In the genomic region with DNA sequence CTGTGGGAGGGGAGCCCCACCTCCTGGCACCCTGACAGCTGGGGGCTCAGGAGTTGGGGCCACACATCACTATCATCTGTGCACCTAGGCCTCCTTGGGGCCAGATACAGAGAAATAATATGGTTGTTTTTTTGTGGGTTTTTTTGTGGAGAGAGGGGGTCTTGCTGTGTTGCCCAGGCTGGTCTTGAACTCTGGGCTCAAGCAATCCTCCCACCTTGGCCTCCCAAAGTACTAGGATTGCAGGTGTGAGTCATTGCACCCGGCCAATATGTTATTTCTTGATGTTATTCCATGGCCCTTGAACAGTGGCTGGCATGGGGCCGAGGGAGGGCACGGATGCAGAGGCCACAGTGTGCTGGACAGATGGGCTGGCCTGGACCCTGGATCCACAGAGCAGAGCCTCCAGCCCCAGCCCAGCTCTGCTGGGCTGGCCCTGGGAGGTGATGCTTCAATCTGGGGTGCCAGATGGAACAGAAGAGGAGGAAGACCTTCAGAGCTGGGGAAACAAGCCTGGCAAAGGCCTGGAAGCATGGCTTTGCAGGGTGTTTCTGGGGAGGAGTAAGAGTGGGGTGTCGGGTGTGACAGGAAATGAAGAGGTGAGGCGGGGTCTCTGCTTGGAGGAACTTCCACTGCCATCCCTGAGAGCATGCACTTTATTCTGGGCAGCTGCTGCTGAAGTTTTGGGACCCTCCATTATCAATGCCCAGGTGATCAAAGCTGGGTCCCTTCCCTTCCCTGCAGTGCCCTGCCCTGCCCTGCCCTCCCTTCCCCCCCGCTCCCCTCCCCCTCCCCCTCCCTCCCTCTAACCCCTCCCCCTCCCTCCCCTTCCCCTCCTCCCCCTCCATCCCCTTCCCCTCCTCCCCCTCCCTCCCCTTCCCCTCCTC, we compare ENCODE assay signal across 18 cellular contexts. TPM values are rescaled to one million over a fixed set of nuclear protein-coding genes. Genes with fewer than 3 reads are reported as not detected.
A peak's percentile ranks its signal among the peaks of the same experiment; 100 is the strongest.
DNase-seq lines count a peak whose midpoint lies in the region; ATAC-seq and TF ChIP-seq lines count a peak whose summit lies in the region.
"Had no signal": no experiment of that assay in that cellular context is flagged by ENCODE, and none has a peak within 500 bp of the region (broad histone marks: within the 10 kb centered on the region; RNA-seq: fewer than 3 reads in every experiment).

No MANE protein-coding gene starts in this region.

- H3K27me3 ChIP-seq in SK-N-SH (ENCODE audit: insufficient read depth) (no peaks in the 10 kb centered on the region), ectodermal cell (ENCODE audit: control insufficient read depth, insufficient read depth, low read length, poor library complexity, severe bottlenecking) (peaks cover 11% of the 10 kb centered on the region), parathyroid adenoma (ENCODE audit: control insufficient read depth, insufficient read depth, low read length) (no peaks in the 10 kb centered on the region), A673 (replicated peaks; ENCODE audit: insufficient read depth, low read depth, low read length, poor library complexity) (no peaks in the 10 kb centered on the region)
- H3K27me3 ChIP-seq: BE2C had no signal

- H3K4me2 ChIP-seq in SK-N-SH (no peak overlapping the region), parathyroid adenoma (ENCODE audit: low read length) (no peak overlapping the region)

- H3K9me3 ChIP-seq in SK-N-SH (no peaks in the 10 kb centered on the region), ectodermal cell (ENCODE audit: control insufficient read depth, low read length) (no peaks in the 10 kb centered on the region), parathyroid adenoma (ENCODE audit: control insufficient read depth, low read length) (no peaks in the 10 kb centered on the region), A673 (ENCODE audit: low read depth, low read length, poor library complexity, severe bottlenecking) (no peaks in the 10 kb centered on the region)
- H3K9me3 ChIP-seq: BE2C, HAP-1 had no signal

- no TSS peak for BruUV-seq in A673 (replicated peaks; lab: Mats Ljungman, UMichigan)

- no peak for TF ChIP-seq RAD21 in SK-N-SH (IDR thresholded peaks at IDR 0.05; ENCODE audit: low read length)

- no peaks in the 10 kb centered on the region for H3K9me2 ChIP-seq in SK-N-SH

- H3K36me3 ChIP-seq in SK-N-SH (replicated peaks in 1 of 2; ENCODE audit: control insufficient read depth in 1 of 2, insufficient read depth in 2 of 2, low read length in 1 of 2), result no peaks in the 10 kb centered on the region
- no peaks in the 10 kb centered on the region for H3K36me3 ChIP-seq in ectodermal cell (ENCODE audit: control insufficient read depth, insufficient read depth, low read length)
- no peaks in the 10 kb centered on the region for H3K36me3 ChIP-seq in parathyroid adenoma (ENCODE audit: control insufficient read depth, insufficient read depth, low read length)
- no peaks in the 10 kb centered on the region for H3K36me3 ChIP-seq in A673 (ENCODE audit: insufficient read depth, low read length, poor library complexity, severe bottlenecking)
- H3K36me3 ChIP-seq: BE2C, HAP-1 had no signal

- H3K27ac ChIP-seq in SK-N-SH (ENCODE audit: low read depth in 2 of 2, low read length in 1 of 2) (no peak overlapping the region; a peak in 1 of 4 replicates), ectodermal cell (ENCODE audit: insufficient read depth, low read depth, low read length, poor library complexity, severe bottlenecking) (peak overlapping the region; percentile 62), parathyroid adenoma (no peak overlapping the region), A673 (ENCODE audit: low read depth, low read length, poor library complexity, severe bottlenecking) (no peak overlapping the region)
- H3K27ac ChIP-seq: HL-60 had no signal

- H3K9ac ChIP-seq in SK-N-SH, result no peak overlapping the region
- H3K9ac ChIP-seq in parathyroid adenoma, result no peak overlapping the region

- CTCF ChIA-PET in SK-N-SH (lab: Yijun Ruan, JAX) (interaction anchor here (0.5 to 1.5 kb wide), 6 partner anchors 22 to 106 kb away, joined by 3 to 8 read pairs (median 5); no protein-coding TSS in a partner anchor), A673 (lab: Charles Lee) (no interaction called here)

- no peak overlapping the region for H3K4me3 ChIP-seq in SK-N-SH (ENCODE audit: low read depth in 2 of 2, low read length in 1 of 2)
- H3K4me3 ChIP-seq in ectodermal cell (ENCODE audit: insufficient read depth, low read depth, low read length), result no peak overlapping the region
- H3K4me3 ChIP-seq in parathyroid adenoma (ENCODE audit: low read depth, low read length), result no peak overlapping the region
- H3K4me3 ChIP-seq in A673 (ENCODE audit: low read depth, low read length, poor library complexity, severe bottlenecking), result no peak overlapping the region
- H3K4me3 ChIP-seq: lung had no signal

- H3K4me1 ChIP-seq in SK-N-SH (ENCODE audit: control insufficient read depth in 1 of 2, insufficient read depth in 2 of 2, low read depth in 1 of 2, low read length in 1 of 2), result peaks cover 0 to 15% of the 10 kb centered on the region in 2 experiments; a peak in 2 of 4 replicates
- peaks cover 16% of the 10 kb centered on the region for H3K4me1 ChIP-seq in ectodermal cell (ENCODE audit: control insufficient read depth, insufficient read depth, low read length)
- H3K4me1 ChIP-seq in parathyroid adenoma, result peaks cover 6% of the 10 kb centered on the region
- no peaks in the 10 kb centered on the region for H3K4me1 ChIP-seq in A673 (ENCODE audit: insufficient read depth, low read length, poor library complexity, severe bottlenecking)

- intact Hi-C loops in A673 (cut with micrococcal nuclease; ENCODE audit: unreplicated experiment), result no loop called here

- no peak for TF ChIP-seq EP300 in SK-N-SH (IDR thresholded peaks at IDR 0.05; ENCODE audit: borderline replicate concordance in 1 of 2, low read depth in 1 of 2, low read length in 1 of 2)

- POLR2A ChIA-PET in SK-N-SH (lab: Yijun Ruan, JAX) (interaction anchor here (0.5 to 1.0 kb wide), 2 partner anchors 12 to 149 kb away, joined by 3 read pairs; no protein-coding TSS in a partner anchor), A673 (lab: Charles Lee; ENCODE audit: low non-redundant PET) (no interaction called here)

- H3F3A ChIP-seq in SK-N-SH (replicated peaks; ENCODE audit: insufficient read depth), result no peaks in the 10 kb centered on the region

- no peak overlapping the region for H2AFZ ChIP-seq in SK-N-SH (ENCODE audit: low read depth)
- peak overlapping the region; percentile 41 for H2AFZ ChIP-seq in parathyroid adenoma

- H3K79me2 ChIP-seq in SK-N-SH (ENCODE audit: insufficient read depth), result no peaks in the 10 kb centered on the region
- no peaks in the 10 kb centered on the region for H3K79me2 ChIP-seq in parathyroid adenoma

- 85% methylated on average over 5 of the region's 6 CpGs for WGBS in SK-N-SH (ENCODE audit: low lambda C conversion rate)
- 91% methylated on average over 5 of the region's 6 CpGs for WGBS in ectodermal cell, 2 experiments

- no peak for TF ChIP-seq CTCF in SK-N-SH (IDR thresholded peaks at IDR 0.05)
- no peak for TF ChIP-seq CTCF in parathyroid adenoma (IDR thresholded peaks at IDR 0.05)
- TF ChIP-seq CTCF in A673 (conservative IDR thresholded peaks at IDR 0.05; ENCODE audit: low read depth, low read length), result no peak

- H4K20me1 ChIP-seq in SK-N-SH (ENCODE audit: insufficient read depth), result no peaks in the 10 kb centered on the region

- DNase-seq in SK-N-SH, result no peak
- peak; percentile 50 for DNase-seq in M059J (ENCODE audit: low read depth)
- DNase-seq in A673 (ENCODE audit: low spot score), result no peak
- DNase-seq: activated CD4-positive, alpha-beta memory T cell treated with anti-CD3 and anti-CD28 coated beads for 36 hours; activated CD4-positive, CD25-positive, alpha-beta regulatory T cell; activated naive CD8-positive, alpha-beta T cell treated with anti-CD3 and anti-CD28 coated beads, Interleukin-2, amount 10 ng/mL, durations not matched to agents 7 days and 5 days; EL; kidney glomerular epithelial cell; NCI-H526 treated with DMSO at 0.1 percent for 48 hours had no signal

- peak; percentile 6; the same call in 1 of the 3 replicates for ATAC-seq in SK-N-SH treated with all-trans-retinoic acid at 6 μM for 48 hours
- no peak for ATAC-seq in HG02884 (IDR thresholded peaks at IDR 0.05; ENCODE audit: unreplicated experiment)
- ATAC-seq in HG03354 (IDR thresholded peaks at IDR 0.05; ENCODE audit: poor library complexity, severe bottlenecking, unreplicated experiment), result no peak

TF ChIP-seq in SK-N-SH treated with all-trans-retinoic acid at 6 μM for 48 hours, 23 proteins besides CTCF, POLR2A, EP300 and RAD21 (continues in another document):
- TF ChIP-seq CSRNP3 (CRISPR knock-in tag; IDR thresholded peaks at IDR 0.05), result no peak

TF ChIP-seq in SK-N-SH, 30 proteins besides CTCF, POLR2A, EP300 and RAD21:
- TF ChIP-seq EZH2phosphoT487 (IDR thresholded peaks at IDR 0.05; ENCODE audit: borderline replicate concordance, low read depth) (no peak), MXI1 (IDR thresholded peaks at IDR 0.05; ENCODE audit: low read depth, low read length) (no peak), NRF1 (IDR thresholded peaks at IDR 0.05; ENCODE audit: low read depth, low read length) (no peak), CHD2 (IDR thresholded peaks at IDR 0.05; ENCODE audit: low read length, partially characterized antibody) (no peak), MEF2A (IDR thresholded peaks at IDR 0.05; ENCODE audit: borderline replicate concordance, low read depth) (no peak), RFX5 (IDR thresholded peaks at IDR 0.05; ENCODE audit: low read length) (no peak), SIN3A (IDR thresholded peaks at IDR 0.05; ENCODE audit: borderline replicate concordance, low read depth, low read length) (no peak), YY1 (IDR thresholded peaks at IDR 0.05; ENCODE audit: low read depth) (no peak), ELF1 (IDR thresholded peaks at IDR 0.05) (no peak), POLR2AphosphoS5 (IDR thresholded peaks at IDR 0.05; ENCODE audit: low read depth, low read length) (no peak), TAF1 (IDR thresholded peaks at IDR 0.05; ENCODE audit: borderline replicate concordance, low read depth, low read length) (no peak), MAX (IDR thresholded peaks at IDR 0.05; ENCODE audit: low read depth) (no peak), SMC3 (IDR thresholded peaks at IDR 0.05; ENCODE audit: low read depth, low read length) (no peak), GABPA (IDR thresholded peaks at IDR 0.05; ENCODE audit: low read depth) (no peak)
TF ChIP-seq in SK-N-SH: peak in this region for 0.

RNA-seq across cellular contexts. Expression of gene FZD9, which starts 3.7 kb away (rescaled TPM):
- 1.4 and 1.8 TPM in 2 replicates for polyA plus RNA-seq in SK-N-SH (2012; rRNA removed)
- 0.59 and 1.4 TPM in 2 replicates for polyA plus RNA-seq in SK-N-SH (2012; cell fraction: cytosol; rRNA removed)
- 0.67 and 0.89 TPM in 2 replicates for polyA plus RNA-seq in SK-N-SH (2012; cell fraction: nucleus; rRNA removed)
- total RNA-seq in M059J (2014; rRNA removed; shearing (Covaris generic)), result 0.10 and 0.12 TPM in 2 replicates
- 4.3 TPM for polyA plus RNA-seq in ectodermal cell (2013, experiment 1 of 4)
- 4.3 TPM for polyA plus RNA-seq in ectodermal cell (2013, experiment 2 of 4)
- polyA plus RNA-seq in ectodermal cell (2013, experiment 3 of 4), result 5.0 TPM
- polyA plus RNA-seq in ectodermal cell (2013, experiment 4 of 4), result 4.5 TPM
- total RNA-seq in A673 (2021), result 1.3 and 1.7 TPM in 2 replicates
